Comparison of ENCODE assay signal across 11 cellular contexts in the genomic region with DNA sequence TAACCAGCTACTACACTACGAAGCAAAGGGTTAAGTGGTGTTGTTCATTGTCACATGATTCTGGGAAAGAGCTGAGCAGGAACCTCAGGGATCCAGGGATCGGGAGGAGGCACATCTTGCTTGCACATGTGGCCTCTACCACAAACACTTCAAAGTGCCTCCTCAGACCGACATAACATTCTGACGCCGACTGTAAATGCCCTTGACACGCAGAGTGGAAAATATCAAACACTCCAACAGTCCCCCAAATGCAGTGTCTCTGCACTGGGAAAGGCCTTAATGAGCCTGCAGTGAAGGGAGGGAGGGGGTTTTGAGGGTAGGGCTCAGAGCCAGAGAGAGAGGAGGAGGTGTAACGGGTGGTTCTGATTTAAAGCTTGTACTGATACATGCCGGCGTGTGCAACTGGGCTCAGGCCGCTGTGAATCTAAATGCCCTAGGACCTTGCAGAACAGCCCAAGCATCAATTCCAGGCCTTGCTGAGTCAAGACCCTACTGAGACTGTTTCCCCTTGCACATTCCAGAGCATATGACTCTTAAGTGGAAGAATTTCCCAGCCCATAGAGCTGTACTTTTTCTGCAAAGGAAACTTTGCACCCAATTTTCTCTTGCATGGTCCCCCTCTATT.
DNase-seq lines count a peak whose midpoint lies in the region; ATAC-seq and TF ChIP-seq lines count a peak whose summit lies in the region.
"Had no signal": no experiment of that assay in that cellular context is flagged by ENCODE, and none has a peak within 500 bp of the region (broad histone marks: within the 10 kb centered on the region; RNA-seq: fewer than 3 reads in every experiment).

No MANE protein-coding gene starts in this region.

- no peaks in the 10 kb centered on the region for H3K9me3 Mint-ChIP-seq in WTC11
- no peaks in the 10 kb centered on the region for H3K9me3 Mint-ChIP-seq in GM23338

- no peak for TF ChIP-seq POLR2A in breast epithelium (IDR thresholded peaks at IDR 0.05)

- H3F3A ChIP-seq in smooth muscle cell (ENCODE audit: low read depth) (peaks cover 17% of the 10 kb centered on the region), GM23338 (replicated peaks; ENCODE audit: low read depth) (no peaks in the 10 kb centered on the region)

- H3K36me3 Mint-ChIP-seq in WTC11 = no peaks in the 10 kb centered on the region
- H3K36me3 Mint-ChIP-seq in GM23338 (ENCODE audit: low read depth) = no peaks in the 10 kb centered on the region

- ATAC-seq in WTC11 = peak; percentile 39
- peak in 7 of 8 donors; percentile 27 to 72 (median 50) for ATAC-seq in heart right ventricle
- ATAC-seq in GM23338 = no peak
- ATAC-seq in HG02798 (IDR thresholded peaks at IDR 0.05; ENCODE audit: poor library complexity, unreplicated experiment) = no peak

- H3K4me3 ChIP-seq in heart right ventricle (no peak overlapping the region), smooth muscle cell (no peak overlapping the region), GM23338 (no peak overlapping the region), breast epithelium (no peak overlapping the region)
- H3K4me3 ChIP-seq: prostate gland had no signal

- H3K4me2 ChIP-seq in smooth muscle cell (peak overlapping the region; percentile 57), GM23338 (no peak overlapping the region)

- POLR2A ChIA-PET in WTC11 (lab: Charles Lee) = no interaction called here

- H3K4me1 Mint-ChIP-seq in WTC11 (peaks cover under 1% of the 10 kb centered on the region; the same call in 1 of the 2 replicates), GM23338 (no peaks in the 10 kb centered on the region; the same call in 2 of the 3 replicates)

- TF ChIP-seq CTCF in WTC11 (IDR thresholded peaks at IDR 0.05) = no peak
- no peak for TF ChIP-seq CTCF in heart right ventricle (IDR thresholded peaks at IDR 0.05)
- TF ChIP-seq CTCF in smooth muscle cell (IDR thresholded peaks at IDR 0.05; ENCODE audit: borderline replicate concordance, insufficient read depth, poor library complexity, severe bottlenecking) = no peak
- TF ChIP-seq CTCF in GM23338 (conservative IDR thresholded peaks at IDR 0.05; ENCODE audit: low read depth in 2 of 2) = no peak
- TF ChIP-seq CTCF in breast epithelium (IDR thresholded peaks at IDR 0.05) = no peak

- peak; percentile 84 for DNase-seq in GM03348 (ENCODE audit: low spot score)
- DNase-seq in WTC11 (ENCODE audit: low spot score) = no peak
- DNase-seq in heart right ventricle = peak in 1 of 2 donors; percentile 7
- no peak for DNase-seq in smooth muscle cell (lab: John Stamatoyannopoulos, UW; ENCODE audit: unreplicated experiment)
- DNase-seq in ecto neural progenitor cell (ENCODE audit: low spot score) = no peak
- no peak for DNase-seq in GM23338 (ENCODE audit: low spot score)
- no peak for DNase-seq in breast epithelium (ENCODE audit: low spot score in 2 of 2)
- DNase-seq: activated CD8-positive, alpha-beta memory T cell treated with anti-CD3 and anti-CD28 coated beads for 24 hours; DMS79 treated with DMSO at 0.1 percent for 48 hours had no signal

- H3K9me3 ChIP-seq in heart right ventricle = no peaks in the 10 kb centered on the region
- no peaks in the 10 kb centered on the region for H3K9me3 ChIP-seq in smooth muscle cell (replicated peaks; ENCODE audit: low read depth)
- H3K9me3 ChIP-seq in breast epithelium = no peaks in the 10 kb centered on the region
- H3K9me3 ChIP-seq: prostate gland had no signal

- no peaks in the 10 kb centered on the region for H4K20me1 ChIP-seq in smooth muscle cell (ENCODE audit: low read depth)
- no peaks in the 10 kb centered on the region for H4K20me1 ChIP-seq in GM23338 (replicated peaks; ENCODE audit: insufficient read depth)

- intact Hi-C loops in heart right ventricle (cut with DNase I) = no loop called here
- intact Hi-C loops in breast epithelium (cut with DNase I; ENCODE audit: low total_unique reads) = no loop called here

- H3K4me3 Mint-ChIP-seq in WTC11 (no peak overlapping the region), GM23338 (no peak overlapping the region)

- H3K36me3 ChIP-seq in heart right ventricle (no peaks in the 10 kb centered on the region), smooth muscle cell (ENCODE audit: low read depth) (no peaks in the 10 kb centered on the region), GM23338 (ENCODE audit: insufficient read depth) (no peaks in the 10 kb centered on the region), breast epithelium (no peaks in the 10 kb centered on the region)
- H3K36me3 ChIP-seq: prostate gland had no signal

- H2AFZ ChIP-seq in smooth muscle cell (ENCODE audit: low read depth) (peak overlapping the region; percentile 57), GM23338 (no peak overlapping the region; the same call in 1 of the 2 replicates)

- H3K27me3 Mint-ChIP-seq in WTC11 (ENCODE audit: low read depth) = 0 out of 2 replicates have a peak, but pooled peaks cover 4% of the 10 kb centered on the region
- H3K27me3 Mint-ChIP-seq in GM23338 (ENCODE audit: insufficient read depth, low read depth, poor library complexity) = peaks cover 3% of the 10 kb centered on the region

- H3K27ac ChIP-seq in heart right ventricle (peak overlapping the region in 2 of 10 donors; percentile 30 to 36), smooth muscle cell (ENCODE audit: low read depth) (peak overlapping the region; percentile 97), GM23338 (ENCODE audit: low read depth) (no peak overlapping the region), breast epithelium (peak overlapping the region in 1 of 2 donors; percentile 57)
- H3K27ac ChIP-seq: prostate gland had no signal

- H3K79me2 ChIP-seq in smooth muscle cell (ENCODE audit: low read depth) = no peaks in the 10 kb centered on the region
- H3K79me2 ChIP-seq in GM23338 (replicated peaks; ENCODE audit: insufficient read depth) = no peaks in the 10 kb centered on the region

- peaks cover 7% of the 10 kb centered on the region for H3K9me2 ChIP-seq in GM23338 (ENCODE audit: insufficient read depth)

- H3K9ac ChIP-seq in smooth muscle cell (ENCODE audit: low read depth) = peak overlapping the region; percentile 66

- 50 to 54% methylated on average over 10 of the region's 10 CpGs for WGBS in heart right ventricle, 2 donors
- WGBS in smooth muscle cell (ENCODE audit: low lambda C conversion rate) = 9% methylated on average over 10 of the region's 10 CpGs

- H3K27ac Mint-ChIP-seq in WTC11 (no peak overlapping the region), GM23338 (no peak overlapping the region)

- CTCF ChIA-PET in WTC11 (lab: Charles Lee) = no interaction called here

- H3K4me1 ChIP-seq in heart right ventricle = peaks cover 0 to 26% (median 9%) of the 10 kb centered on the region in 9 donors
- H3K4me1 ChIP-seq in smooth muscle cell (ENCODE audit: low read depth) = peaks cover 3% of the 10 kb centered on the region
- no peaks in the 10 kb centered on the region for H3K4me1 ChIP-seq in GM23338 (ENCODE audit: insufficient read depth)
- no peaks in the 10 kb centered on the region for H3K4me1 ChIP-seq in breast epithelium
- H3K4me1 ChIP-seq: prostate gland had no signal

- H3K27me3 ChIP-seq in heart right ventricle (no peaks in the 10 kb centered on the region), smooth muscle cell (ENCODE audit: low read depth) (no peaks in the 10 kb centered on the region), GM23338 (ENCODE audit: insufficient read depth) (no peaks in the 10 kb centered on the region), breast epithelium (no peaks in the 10 kb centered on the region)

TF ChIP-seq in GM23338, 12 proteins besides CTCF, POLR2A, EP300 and RAD21:
- TF ChIP-seq EZH2 (IDR thresholded peaks at IDR 0.05; ENCODE audit: low read depth, unreplicated experiment) (no peak), STAT1 (IDR thresholded peaks at IDR 0.05; ENCODE audit: unreplicated experiment) (no peak)
- TF ChIP-seq, protein P1, sequence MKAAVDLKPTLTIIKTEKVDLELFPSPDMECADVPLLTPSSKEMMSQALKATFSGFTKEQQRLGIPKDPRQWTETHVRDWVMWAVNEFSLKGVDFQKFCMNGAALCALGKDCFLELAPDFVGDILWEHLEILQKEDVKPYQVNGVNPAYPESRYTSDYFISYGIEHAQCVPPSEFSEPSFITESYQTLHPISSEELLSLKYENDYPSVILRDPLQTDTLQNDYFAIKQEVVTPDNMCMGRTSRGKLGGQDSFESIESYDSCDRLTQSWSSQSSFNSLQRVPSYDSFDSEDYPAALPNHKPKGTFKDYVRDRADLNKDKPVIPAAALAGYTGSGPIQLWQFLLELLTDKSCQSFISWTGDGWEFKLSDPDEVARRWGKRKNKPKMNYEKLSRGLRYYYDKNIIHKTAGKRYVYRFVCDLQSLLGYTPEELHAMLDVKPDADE (IDR thresholded peaks at IDR 0.05) = no peak

Comparison
In these comparisons a context has a peak if more than half of its experiments do, and no peak if none do; other contexts are left out.
1. ATAC-seq: peak in WTC11 (single experiment) and heart right ventricle (7 of 8); none in GM23338 (single experiment) and HG02798 (single experiment).